In the genomic region with DNA sequence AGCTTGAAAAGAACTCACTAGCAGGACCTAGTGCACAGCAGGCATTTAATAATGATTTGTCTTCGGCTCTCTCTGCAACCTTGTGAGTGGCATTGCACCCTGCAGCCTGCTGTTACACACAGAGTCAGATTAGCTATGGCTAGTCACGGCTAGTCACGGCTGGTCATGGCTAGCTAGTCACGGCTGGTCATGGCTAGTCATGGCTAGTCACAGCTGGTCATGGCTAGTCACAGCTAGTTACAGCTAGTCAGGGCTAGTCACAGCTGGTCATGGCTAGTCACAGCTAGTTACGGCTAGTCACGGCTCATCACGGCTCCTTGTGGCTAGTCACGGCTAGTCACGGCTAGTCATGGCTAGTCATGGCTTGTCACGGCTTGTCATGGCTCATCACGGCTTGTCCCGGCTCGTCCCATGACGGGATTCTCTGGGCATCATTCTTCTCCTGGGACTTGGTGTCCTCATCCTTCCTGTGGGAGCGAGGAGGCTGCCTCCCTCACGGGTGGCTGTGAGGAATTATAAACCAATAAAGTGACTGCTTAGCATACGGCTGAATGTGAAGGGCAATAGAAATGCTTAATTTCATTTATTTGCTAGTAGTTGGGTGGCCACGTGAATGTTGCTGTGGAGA, we compare ENCODE assay signal across 31 cellular contexts.
"Had no signal": no experiment of that assay in that cellular context is flagged by ENCODE, and none has a peak within 500 bp of the region (broad histone marks: within the 10 kb centered on the region; RNA-seq: fewer than 3 reads in every experiment).

No MANE protein-coding gene starts in this region.

- ATAC-seq: esophagus mucosa; gastroesophageal sphincter; left cardiac atrium; left lung; naive thymus-derived CD4-positive, alpha-beta T cell; pancreas; stimulated activated memory B cell treated with anti-CD40 and anti-IgM and Interleukin-4, amounts not matched to agents 10 μg/mL and 1 μg/mL and 100 μg/mL, for 72 hours; stimulated activated naive CD8-positive, alpha-beta T cell treated with anti-CD3 and anti-CD28 coated beads, Interleukin-15, Interleukin-2, amounts not matched to agents 100 U/mL and 50 U/mL, for 24 hours had no signal

- FAIRE-seq: islet of Langerhans, pancreas had no signal

- H3K27me3 ChIP-seq: colonic mucosa, left lung, pancreas, sigmoid colon, tibial nerve, upper lobe of left lung, uterus had no signal

- H3K4me3 Mint-ChIP-seq: dendritic cell treated with granulocyte-macrophage colony-stimulating factor and Interleukin-4, amounts not matched to agents 40 ng/mL and 50 ng/mL, for 4 days; endodermal cell; nephron; stimulated activated memory B cell treated with anti-CD40 and anti-IgM and Interleukin-4, amounts not matched to agents 10 μg/mL and 1 μg/mL and 100 μg/mL, for 72 hours had no signal

- H3K9me3 ChIP-seq: colonic mucosa, gastroesophageal sphincter, heart right ventricle, left lung, pancreas, sigmoid colon, thoracic aorta, tibial nerve, upper lobe of left lung, uterus had no signal

- H3K4me1 ChIP-seq: colonic mucosa, gastroesophageal sphincter, heart right ventricle, left lung, pancreas, sigmoid colon, tibial nerve, upper lobe of left lung, uterus had no signal

- H3K4me3 ChIP-seq: colonic mucosa, gastroesophageal sphincter, heart right ventricle, left lung, pancreas, sigmoid colon, thoracic aorta, tibial nerve, upper lobe of left lung, uterus had no signal

- H3K36me3 Mint-ChIP-seq: naive thymus-derived CD4-positive, alpha-beta T cell; stimulated activated memory B cell treated with anti-CD40 and anti-IgM and Interleukin-4, amounts not matched to agents 10 μg/mL and 1 μg/mL and 100 μg/mL, for 72 hours had no signal

- H3K27ac ChIP-seq: colonic mucosa, epithelial cell of prostate, gastroesophageal sphincter, heart right ventricle, left lung, pancreas, sigmoid colon, thoracic aorta, tibial nerve, upper lobe of left lung, uterus had no signal

- DNase-seq: colonic mucosa; effector CD8-positive, alpha-beta T cell; endodermal cell; foreskin fibroblast; glutamatergic neuron; heart right ventricle; hippocampal formation; left cardiac atrium; left lung; mammary epithelial cell; mesendoderm; midbrain; naive thymus-derived CD4-positive, alpha-beta T cell; occipital lobe; pancreas; sigmoid colon; stimulated activated CD4-positive, alpha-beta T cell treated with anti-CD3 and anti-CD28 coated beads, Interleukin-2, amount 100 ng/mL, for 24 hours; stimulated activated CD4-positive, alpha-beta T cell treated with anti-CD3 and anti-CD28 coated beads, Interleukin-4, amount 100 ng/mL, for 4 hours; stimulated activated naive CD8-positive, alpha-beta T cell treated with anti-CD3 and anti-CD28 coated beads, Interleukin-15, Interleukin-2, amounts not matched to agents 100 U/mL and 50 U/mL, for 24 hours; substantia nigra; upper lobe of left lung; uterus had no signal

- H3K27ac Mint-ChIP-seq: dendritic cell treated with granulocyte-macrophage colony-stimulating factor and Interleukin-4, amounts not matched to agents 40 ng/mL and 50 ng/mL, for 4 days; endodermal cell; nephron; stimulated activated memory B cell treated with anti-CD40 and anti-IgM and Interleukin-4, amounts not matched to agents 10 μg/mL and 1 μg/mL and 100 μg/mL, for 72 hours had no signal

- H3K9me3 Mint-ChIP-seq: dendritic cell treated with granulocyte-macrophage colony-stimulating factor and Interleukin-4, amounts not matched to agents 40 ng/mL and 50 ng/mL, for 4 days; endodermal cell; naive thymus-derived CD4-positive, alpha-beta T cell; nephron; stimulated activated memory B cell treated with anti-CD40 and anti-IgM and Interleukin-4, amounts not matched to agents 10 μg/mL and 1 μg/mL and 100 μg/mL, for 72 hours had no signal

- H3K36me3 ChIP-seq: colonic mucosa, gastroesophageal sphincter, heart right ventricle, left lung, pancreas, sigmoid colon, thoracic aorta, tibial nerve, upper lobe of left lung, uterus had no signal

- H3K4me1 Mint-ChIP-seq: endodermal cell; nephron; stimulated activated memory B cell treated with anti-CD40 and anti-IgM and Interleukin-4, amounts not matched to agents 10 μg/mL and 1 μg/mL and 100 μg/mL, for 72 hours had no signal
